ENCODE assay signal across 2 cellular contexts in genomic region chr17:39276113-39276512, GRCh38.
A peak's percentile ranks its signal among the peaks of the same experiment; 100 is the strongest.
TF ChIP-seq lines count a peak whose summit lies in the region.

No MANE protein-coding gene starts in this region.

TF ChIP-seq in HEK293, 187 proteins besides CTCF, POLR2A, EP300 and RAD21 (continued from another document):
- no peak for TF ChIP-seq ZNF16 (tag by site-specific recombination; IDR thresholded peaks at IDR 0.05; ENCODE audit: low read depth)

TF ChIP-seq in K562, 482 proteins besides CTCF, POLR2A, EP300 and RAD21:
- TF ChIP-seq ZNF512 (tag; IDR thresholded peaks at IDR 0.05), result 0 out of 2 replicates have a peak, but pooled peaks have one; percentile 56
- no peak for TF ChIP-seq TARDBP (IDR thresholded peaks at IDR 0.05)
